ENCODE assay signal across 12 cellular contexts in the genomic region with DNA sequence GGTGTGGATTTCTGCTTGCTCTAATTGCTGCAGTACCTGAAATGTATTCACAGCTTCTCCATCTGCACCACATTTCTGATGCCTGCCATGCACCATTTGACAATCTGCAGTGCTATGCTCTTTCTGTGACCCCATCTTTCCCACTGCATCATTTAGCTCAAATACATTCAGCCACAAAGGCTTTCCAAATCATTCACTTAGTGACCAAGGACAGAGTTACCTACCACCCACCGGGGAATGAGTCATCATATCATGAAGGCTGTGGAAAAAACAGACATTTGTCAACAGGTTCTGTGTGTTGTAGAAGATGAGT.
A peak's percentile ranks its signal among the peaks of the same experiment; 100 is the strongest.
DNase-seq lines count a peak whose midpoint lies in the region; ATAC-seq, FAIRE-seq and TF ChIP-seq lines count a peak whose summit lies in the region.
"Had no signal": no experiment of that assay in that cellular context is flagged by ENCODE, and none has a peak within 500 bp of the region (broad histone marks: within the 10 kb centered on the region; RNA-seq: fewer than 3 reads in every experiment).

No MANE protein-coding gene starts in this region.

- H3K27me3 ChIP-seq in breast epithelium, result no peaks in the 10 kb centered on the region
- H3K27me3 ChIP-seq in bronchial epithelial cell (ENCODE audit: control insufficient read depth, insufficient read depth, low read length), result no peaks in the 10 kb centered on the region
- no peaks in the 10 kb centered on the region for H3K27me3 ChIP-seq in Peyer's patch

- peak; percentile 45 for DNase-seq in MCF 10A (ENCODE audit: unreplicated experiment)
- no peak for DNase-seq in breast epithelium (ENCODE audit: low spot score in 2 of 2)
- peak; percentile 33 for DNase-seq in bronchial epithelial cell (ENCODE audit: low read depth)
- no peak for DNase-seq in stimulated activated naive CD8-positive, alpha-beta T cell treated with anti-CD3 and anti-CD28 coated beads, Interleukin-15, amount 100 ng/mL, for 72 hours
- DNase-seq in Peyer's patch, result no peak
- no peak for DNase-seq in mucosa of descending colon
- DNase-seq: activated B cell treated with CpG ODN at 0.5 μM for 24 hours; CD4-positive, alpha-beta memory T cell; NCI-H510A treated with DMSO at 0.1 percent for 48 hours; posterior cingulate gyrus had no signal

- CTCF ChIA-PET in MCF 10A (lab: Yijun Ruan, JAX), result interaction anchor here (0.9 kb wide), 1 partner anchor 8 kb away, joined by 3 read pairs; no protein-coding TSS in a partner anchor

- POLR2A ChIA-PET in MCF 10A (lab: Yijun Ruan, JAX), result interaction anchor here (0.7 kb wide), 1 partner anchor 234 kb away, joined by 3 read pairs; no protein-coding TSS in a partner anchor

- no peak overlapping the region for H3K27ac Mint-ChIP-seq in MCF 10A (ENCODE audit: low read depth, unreplicated experiment)
- H3K27ac Mint-ChIP-seq in stimulated activated naive CD8-positive, alpha-beta T cell treated with anti-CD3 and anti-CD28 coated beads, Interleukin-15, amount 100 ng/mL, for 72 hours, result no peak overlapping the region
- H3K27ac Mint-ChIP-seq: activated B cell treated with CpG ODN at 0.5 μM for 24 hours; CD4-positive, alpha-beta memory T cell had no signal

- no peak overlapping the region for H3K4me3 Mint-ChIP-seq in MCF 10A (ENCODE audit: unreplicated experiment)
- H3K4me3 Mint-ChIP-seq in stimulated activated naive CD8-positive, alpha-beta T cell treated with anti-CD3 and anti-CD28 coated beads, Interleukin-15, amount 100 ng/mL, for 72 hours, result no peak overlapping the region
- H3K4me3 Mint-ChIP-seq: activated B cell treated with CpG ODN at 0.5 μM for 24 hours; CD4-positive, alpha-beta memory T cell had no signal

- H3K4me1 ChIP-seq in breast epithelium, result no peaks in the 10 kb centered on the region
- no peaks in the 10 kb centered on the region for H3K4me1 ChIP-seq in Peyer's patch
- H3K4me1 ChIP-seq in mucosa of descending colon (ENCODE audit: low read depth), result no peaks in the 10 kb centered on the region

- no peaks in the 10 kb centered on the region for H3K9me3 Mint-ChIP-seq in MCF 10A (ENCODE audit: unreplicated experiment)
- H3K9me3 Mint-ChIP-seq in stimulated activated naive CD8-positive, alpha-beta T cell treated with anti-CD3 and anti-CD28 coated beads, Interleukin-15, amount 100 ng/mL, for 72 hours, result no peaks in the 10 kb centered on the region
- H3K9me3 Mint-ChIP-seq: activated B cell treated with CpG ODN at 0.5 μM for 24 hours had no signal

- no peaks in the 10 kb centered on the region for H3K36me3 ChIP-seq in breast epithelium
- no peaks in the 10 kb centered on the region for H3K36me3 ChIP-seq in bronchial epithelial cell (ENCODE audit: control insufficient read depth, insufficient read depth, low read length)
- H3K36me3 ChIP-seq in Peyer's patch, result no peaks in the 10 kb centered on the region
- H3K36me3 ChIP-seq in mucosa of descending colon (ENCODE audit: low read depth), result no peaks in the 10 kb centered on the region

- H3K27me3 Mint-ChIP-seq in MCF 10A (ENCODE audit: insufficient read depth, unreplicated experiment), result no peaks in the 10 kb centered on the region
- no peaks in the 10 kb centered on the region for H3K27me3 Mint-ChIP-seq in stimulated activated naive CD8-positive, alpha-beta T cell treated with anti-CD3 and anti-CD28 coated beads, Interleukin-15, amount 100 ng/mL, for 72 hours
- H3K27me3 Mint-ChIP-seq: activated B cell treated with CpG ODN at 0.5 μM for 24 hours; CD4-positive, alpha-beta memory T cell had no signal

- H3K27ac ChIP-seq in breast epithelium (no peak overlapping the region), Peyer's patch (no peak overlapping the region)

- no TSS peak for BruUV-seq in MCF 10A (replicated peaks; lab: Mats Ljungman, UMichigan)

- TF ChIP-seq POLR2A in breast epithelium (IDR thresholded peaks at IDR 0.05) (no peak), Peyer's patch (IDR thresholded peaks at IDR 0.05) (no peak)

- ATAC-seq in HG03469 (IDR thresholded peaks at IDR 0.05; ENCODE audit: unreplicated experiment) (peak; percentile 74), HG02678 (IDR thresholded peaks at IDR 0.05; ENCODE audit: unreplicated experiment) (no peak), mucosa of descending colon (no peak)
- peak; percentile 88 for ATAC-seq in stimulated activated naive CD8-positive, alpha-beta T cell treated with anti-CD3 and anti-CD28 coated beads, Interleukin-15, amount 100 ng/mL, for 72 hours

- H3K9me3 ChIP-seq in breast epithelium (no peaks in the 10 kb centered on the region), Peyer's patch (no peaks in the 10 kb centered on the region), mucosa of descending colon (no peaks in the 10 kb centered on the region)

- no peak for FAIRE-seq in bronchial epithelial cell (lab: Jason Lieb, UNC)

- H3K36me3 Mint-ChIP-seq in MCF 10A (ENCODE audit: insufficient read depth, unreplicated experiment), result no peaks in the 10 kb centered on the region
- H3K36me3 Mint-ChIP-seq: CD4-positive, alpha-beta memory T cell had no signal

- no peak overlapping the region for H3K4me3 ChIP-seq in breast epithelium
- no peak overlapping the region for H3K4me3 ChIP-seq in bronchial epithelial cell (ENCODE audit: low read depth, low read length)
- H3K4me3 ChIP-seq in Peyer's patch, result no peak overlapping the region
- no peak overlapping the region for H3K4me3 ChIP-seq in mucosa of descending colon

- intact Hi-C loops in MCF 10A (cut with micrococcal nuclease), result no loop called here
- intact Hi-C loops in breast epithelium (cut with DNase I; ENCODE audit: low total_unique reads), result no loop called here
- intact Hi-C loops in mucosa of descending colon (cut with DNase I, micrococcal nuclease), result no loop called here

- TF ChIP-seq CTCF in MCF 10A (IDR thresholded peaks at IDR 0.05; ENCODE audit: unreplicated experiment) (no peak), breast epithelium (IDR thresholded peaks at IDR 0.05) (no peak), bronchial epithelial cell (IDR thresholded peaks at IDR 0.05; ENCODE audit: insufficient read depth, low read length, severe bottlenecking) (no peak), Peyer's patch (IDR thresholded peaks at IDR 0.05) (no peak), mucosa of descending colon (IDR thresholded peaks at IDR 0.05) (no peak)

- no peaks in the 10 kb centered on the region for H3K4me1 Mint-ChIP-seq in MCF 10A (ENCODE audit: insufficient read depth, unreplicated experiment)
- no peaks in the 10 kb centered on the region for H3K4me1 Mint-ChIP-seq in stimulated activated naive CD8-positive, alpha-beta T cell treated with anti-CD3 and anti-CD28 coated beads, Interleukin-15, amount 100 ng/mL, for 72 hours
- H3K4me1 Mint-ChIP-seq: activated B cell treated with CpG ODN at 0.5 μM for 24 hours had no signal

Comparison
In these comparisons a context has a peak if more than half of its experiments do, and no peak if none do; other contexts are left out.
1. DNase-seq: peak in MCF 10A (single experiment) and bronchial epithelial cell (single experiment); none in breast epithelium (0 of 2), stimulated activated naive CD8-positive, alpha-beta T cell treated with anti-CD3 and anti-CD28 coated beads, Interleukin-15, amount 100 ng/mL, for 72 hours (0 of 2), Peyer's patch (0 of 3) and mucosa of descending colon (0 of 3).
2. ATAC-seq: peak in HG03469 (single experiment) and stimulated activated naive CD8-positive, alpha-beta T cell treated with anti-CD3 and anti-CD28 coated beads, Interleukin-15, amount 100 ng/mL, for 72 hours (single experiment); none in HG02678 (single experiment) and mucosa of descending colon (single experiment).